ENCODE assay signal across 9 cellular contexts in the genomic region with DNA sequence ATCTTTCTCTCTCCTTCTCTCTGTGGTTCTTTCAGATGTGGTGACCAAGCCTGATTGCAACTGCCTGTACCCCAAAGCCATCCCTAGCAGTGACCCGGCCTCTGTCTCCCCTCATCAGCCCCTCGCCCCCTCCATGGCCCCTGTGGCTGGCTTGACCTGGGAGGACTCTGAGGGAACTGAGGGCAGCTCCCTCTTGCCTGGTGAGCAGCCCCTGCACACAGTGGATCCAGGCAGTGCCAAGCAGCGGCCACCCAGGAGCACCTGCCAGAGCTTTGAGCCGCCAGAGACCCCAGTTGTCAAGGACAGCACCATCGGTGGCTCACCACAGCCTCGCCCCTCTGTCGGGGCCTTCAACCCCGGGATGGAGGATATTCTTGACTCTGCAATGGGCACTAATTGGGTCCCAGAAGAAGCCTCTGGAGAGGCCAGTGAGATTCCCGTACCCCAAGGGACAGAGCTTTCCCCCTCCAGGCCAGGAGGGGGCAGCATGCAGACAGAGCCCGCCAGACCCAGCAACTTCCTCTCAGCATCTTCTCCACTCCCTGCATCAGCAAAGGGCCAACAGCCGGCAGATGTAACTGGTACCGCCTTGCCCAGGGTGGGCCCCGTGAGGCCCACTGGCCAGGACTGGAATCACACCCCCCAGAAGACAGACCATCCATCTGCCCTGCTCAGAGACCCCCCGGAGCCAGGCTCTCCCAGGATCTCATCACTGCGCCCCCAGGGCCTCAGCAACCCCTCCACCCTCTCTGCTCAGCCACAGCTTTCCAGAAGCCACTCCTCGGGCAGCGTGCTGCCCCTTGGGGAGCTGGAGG. TPM values are rescaled to one million over a fixed set of nuclear protein-coding genes. Genes with fewer than 3 reads are reported as not detected.
A peak's percentile ranks its signal among the peaks of the same experiment; 100 is the strongest.
DNase-seq lines count a peak whose midpoint lies in the region; ATAC-seq, FAIRE-seq and TF ChIP-seq lines count a peak whose summit lies in the region.
"Had no signal": no experiment of that assay in that cellular context is flagged by ENCODE, and none has a peak within 500 bp of the region (broad histone marks: within the 10 kb centered on the region; RNA-seq: fewer than 3 reads in every experiment).

No MANE protein-coding gene starts in this region.

- TF ChIP-seq CTCF in LNCaP clone FGC (IDR thresholded peaks at IDR 0.05; ENCODE audit: control insufficient read depth, extremely low read depth, insufficient read depth) = peak; percentile 38
- TF ChIP-seq CTCF in K562 (IDR thresholded peaks at IDR 0.05 in 2 of 3, conservative IDR thresholded peaks at IDR 0.05 in 1 of 3; ENCODE audit: insufficient read depth in 2 of 3, low read depth in 1 of 3, low read length in 3 of 3) = peak; percentile 68 to 83 (median 76)
- peak; percentile 48 for TF ChIP-seq CTCF in mesothelial cell of epicardium (IDR thresholded peaks at IDR 0.05; ENCODE audit: unreplicated experiment)

- peak in 1 of 2 experiments; percentile 71; a peak in 3 of 4 replicates for TF ChIP-seq RAD21 in K562 (CRISPR knock-in tag; conservative IDR thresholded peaks at IDR 0.05 in 1 of 2, IDR thresholded peaks at IDR 0.05 in 1 of 2)

- intact Hi-C loops in K562 (cut with micrococcal nuclease) = no loop called here

- no peak for TF ChIP-seq EP300 in K562 (IDR thresholded peaks at IDR 0.05; ENCODE audit: low read length)

- no peak overlapping the region for H3K27ac ChIP-seq in K562 (ENCODE audit: extremely low read depth, low read depth, low read length)
- H3K27ac ChIP-seq: epithelial cell of prostate had no signal

- peaks cover 3% of the 10 kb centered on the region for H3K9me3 Mint-ChIP-seq in mesothelial cell of epicardium

- in situ Hi-C loops in K562 (cut with MboI) = no loop called here

- no peaks in the 10 kb centered on the region for H3K9me1 ChIP-seq in K562 (ENCODE audit: control insufficient read depth, insufficient read depth, low read length)

- H2AFZ ChIP-seq in K562 (ENCODE audit: low read depth, low read length) = no peak overlapping the region

- peaks cover 11% of the 10 kb centered on the region for H3K4me1 Mint-ChIP-seq in mesothelial cell of epicardium

- H3K36me3 Mint-ChIP-seq in mesothelial cell of epicardium = peaks cover 49% of the 10 kb centered on the region

- CTCF ChIA-PET in K562 (lab: Yijun Ruan, JAX; ENCODE audit: low intra/inter-chr PET ratio) = interaction anchor here (0.6 to 0.8 kb wide), 3 partner anchors 15 to 61 kb away, joined by 3 to 4 read pairs (median 3); partner anchors contain the start of gene AHCYL1

- no peak overlapping the region for H3K27ac Mint-ChIP-seq in mesothelial cell of epicardium

- peaks cover 9 to 32% of the 10 kb centered on the region in 2 experiments for H3K4me1 ChIP-seq in K562 (replicated peaks in 1 of 2; ENCODE audit: control insufficient read depth in 2 of 2, insufficient read depth in 2 of 2, low read length in 2 of 2)

- peak; percentile 89 for ATAC-seq in K562
- no peak for ATAC-seq in GM18861 (IDR thresholded peaks at IDR 0.05; ENCODE audit: unreplicated experiment)
- ATAC-seq in GM21723 (IDR thresholded peaks at IDR 0.05; ENCODE audit: unreplicated experiment) = no peak

- H3K4me2 ChIP-seq in K562 (ENCODE audit: insufficient read depth, low read length) = no peak overlapping the region

- POLR2A ChIA-PET in K562 (lab: Yijun Ruan, JAX) = interaction anchor here (0.6 to 1.8 kb wide), 12 partner anchors 9 to 533 kb away, joined by 3 to 7 read pairs (median 4); no protein-coding TSS in a partner anchor

- TF ChIP-seq POLR2A in K562 (conservative IDR thresholded peaks at IDR 0.05) = no peak

- H3K79me2 ChIP-seq in K562 (ENCODE audit: control insufficient read depth, insufficient read depth, low read length) = no peaks in the 10 kb centered on the region

- H3K27me3 Mint-ChIP-seq in mesothelial cell of epicardium (ENCODE audit: low read depth) = no peaks in the 10 kb centered on the region

- H4K20me1 ChIP-seq in K562 (replicated peaks; ENCODE audit: control insufficient read depth, insufficient read depth, low read length) = no peaks in the 10 kb centered on the region

- peak; percentile 82 for DNase-seq in ELF-1 (ENCODE audit: low read depth, low spot score)
- no peak for DNase-seq in LNCaP clone FGC (ENCODE audit: low read depth)
- peak; percentile 60 to 66 (median 63) for DNase-seq in K562 (ENCODE audit: extremely low read depth in 1 of 4, low spot score in 3 of 4)
- DNase-seq in mesothelial cell of epicardium (ENCODE audit: low spot score in 2 of 2, unreplicated experiment in 2 of 2) = no peak
- no peak for DNase-seq in cerebellar nuclear complex (lab: John Stamatoyannopoulos, UW)
- DNase-seq in activated CD4-positive, alpha-beta T cell treated with anti-CD3 and anti-CD28 coated beads, Interleukin-2, amount 50 U/mL, for 1 hour = no peak

- 71% methylated on average over 17 of the region's 17 CpGs for WGBS in K562 (ENCODE audit: insufficient coverage, low coverage, missing lambda C conversion rate)

- H3K9ac ChIP-seq in K562 (ENCODE audit: insufficient read depth in 1 of 2, low read depth in 2 of 2, low read length in 2 of 2) = peak overlapping the region in 1 of 2 experiments; percentile 43; a peak in 2 of 4 replicates

- no peak overlapping the region for H3K4me3 Mint-ChIP-seq in mesothelial cell of epicardium

- H3K9me3 ChIP-seq in K562 (replicated peaks; ENCODE audit: control insufficient read depth, insufficient read depth, low read depth, low read length) = peaks cover 3% of the 10 kb centered on the region; the same call in 1 of the 2 replicates

- FAIRE-seq in K562 (lab: Jason Lieb, UNC) = peak; percentile 35

- H3K4me3 ChIP-seq in LNCaP clone FGC (ENCODE audit: low read depth, low read length) (no peak overlapping the region), K562 (no peak overlapping the region)

- H3K27me3 ChIP-seq in K562 (ENCODE audit: control insufficient read depth in 2 of 2, insufficient read depth in 2 of 2, low read length in 2 of 2) = no peaks in the 10 kb centered on the region

- BruUV-seq in K562 (replicated peaks; lab: Mats Ljungman, UMichigan) = no TSS peak

- peaks cover 76% of the 10 kb centered on the region for H3K36me3 ChIP-seq in K562 (ENCODE audit: control insufficient read depth, insufficient read depth, low read length)

TF ChIP-seq in K562, 482 proteins besides CTCF, POLR2A, EP300 and RAD21 (continues in another document):
- no peak for TF ChIP-seq RBFOX2 (IDR thresholded peaks at IDR 0.05; ENCODE audit: low read depth, low read length)
- TF ChIP-seq CBX3 (IDR thresholded peaks at IDR 0.05; ENCODE audit: borderline replicate concordance in 1 of 2, low read length in 2 of 2) = peak in 1 of 2 experiments; percentile 19; a peak in 1 of 3 replicates

RNA-seq across cellular contexts. Expression of gene CSF1, which starts 12.7 kb away (rescaled TPM):
- total RNA-seq in K562 (2011; cell fraction: chromatin; rRNA removed; ENCODE audit: low replicate concordance) = 11.8 and 30.8 TPM in 2 replicates
- 17.2 and 24.8 TPM in 2 replicates for total RNA-seq in K562 (2011; cell fraction: nucleolus; rRNA removed)
- 16.3 and 18.2 TPM in 2 replicates for total RNA-seq in K562 (2011; cell fraction: nucleoplasm; rRNA removed)
- 2.8 and 5.9 TPM in 2 replicates for total RNA-seq in K562 (2014; rRNA removed)
- 1.6 TPM in 2 replicates for total RNA-seq in K562 (2014; rRNA removed; fragmentation: Illumina TruSeq; extraction: Trizol)
- total RNA-seq in K562 (2015; rRNA removed; fragmentation: Illumina TruSeq; extraction: Trizol) = 2.4 and 3.4 TPM in 2 replicates
- 6.7 and 6.8 TPM in 2 replicates for total RNA-seq in K562 (2021)
- polyA plus RNA-seq in K562 (2011; rRNA removed) = 6.9 and 11.8 TPM in 2 replicates
- 4.6 and 12.6 TPM in 2 replicates for polyA plus RNA-seq in K562 (2011; cell fraction: cytosol; rRNA removed)
- polyA plus RNA-seq in K562 (2011; cell fraction: nucleus; rRNA removed) = 12.5 and 39.9 TPM in 2 replicates
- 4.7 and 8.6 TPM in 2 replicates for polyA plus RNA-seq in K562 (2012)
- 3.8 and 4.8 TPM in 2 replicates for polyA plus RNA-seq in K562 (2014; fragmentation: Illumina TruSeq; extraction: Trizol)
- under 1 TPM; 0.18 to 0.23 TPM for polyA plus RNA-seq in K562 (2014; fragmentation: Nextera tagmentation; extraction: Ambion mirVana)
- 2.7 and 4.3 TPM in 2 replicates for polyA plus RNA-seq in K562 (2014; rRNA removed)
- 3.9 and 8.8 TPM in 2 replicates for polyA minus RNA-seq in K562 (2011; rRNA and poly(A)+ RNA removed)
- 8.5 and 11.6 TPM in 2 replicates for polyA minus RNA-seq in K562 (2011; cell fraction: cytosol; rRNA and poly(A)+ RNA removed)
- 5.1 and 13.7 TPM in 2 replicates for polyA minus RNA-seq in K562 (2011; cell fraction: nucleus; rRNA and poly(A)+ RNA removed)
- 27.1 to 28.9 TPM (median 27.4 TPM) in 3 replicates for total RNA-seq in mesothelial cell of epicardium

Comparison
In these comparisons a context has a peak if more than half of its experiments do, and no peak if none do; other contexts are left out.
1. DNase-seq: peak in ELF-1 (single experiment) and K562 (4 of 4); none in LNCaP clone FGC (single experiment), mesothelial cell of epicardium (0 of 2), cerebellar nuclear complex (0 of 2) and activated CD4-positive, alpha-beta T cell treated with anti-CD3 and anti-CD28 coated beads, Interleukin-2, amount 50 U/mL, for 1 hour (single experiment).
2. Peak in every context shown above with its lines, with median percentiles within 50 percentile points of each other: CTCF ChIP-seq.